17 cellular contexts compared by ENCODE assay signal in the genomic region with DNA sequence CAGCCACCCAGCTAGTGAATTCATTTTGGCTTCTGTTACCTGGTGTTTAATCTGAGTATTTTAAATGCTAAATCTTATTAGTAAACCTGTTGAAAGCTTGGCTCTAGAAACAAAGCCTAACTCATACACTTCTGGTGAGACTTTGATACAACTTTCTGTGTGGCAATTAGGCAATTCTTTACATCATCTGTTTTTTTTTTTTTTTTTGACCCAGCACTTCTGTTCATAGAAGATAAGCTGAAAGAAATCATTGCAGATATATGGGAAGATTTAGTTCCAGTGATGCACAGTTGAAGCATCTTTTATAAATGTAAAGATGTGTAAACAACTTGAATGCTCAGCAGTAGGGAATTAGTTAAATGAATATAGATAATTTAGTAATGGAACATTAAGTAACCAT.
"Had no signal": no experiment of that assay in that cellular context is flagged by ENCODE, and none has a peak within 500 bp of the region (broad histone marks: within the 10 kb centered on the region; RNA-seq: fewer than 3 reads in every experiment).

No MANE protein-coding gene starts in this region.

- H3K4me1 Mint-ChIP-seq: naive B cell, neural progenitor cell, T-helper 17 cell had no signal

- ATAC-seq: activated CD8-positive, alpha-beta memory T cell treated with anti-CD3 and anti-CD28 coated beads, Interleukin-2, amount 10 ng/mL, durations not matched to agents 7 days and 5 days; activated naive CD4-positive, alpha-beta T cell treated with anti-CD3 and anti-CD28 coated beads, Interleukin-2, amount 50 U/mL, for 72 hours; mucosa of descending colon; right cardiac atrium; T-helper 17 cell; upper lobe of right lung had no signal

- H3K4me3 Mint-ChIP-seq: activated CD4-positive, alpha-beta memory T cell treated with anti-CD3 and anti-CD28 coated beads, Interleukin-2, amount 10 ng/mL, durations not matched to agents 7 days and 5 days; activated CD8-positive, alpha-beta memory T cell treated with anti-CD3 and anti-CD28 coated beads, Interleukin-2, amount 10 ng/mL, durations not matched to agents 7 days and 5 days; memory B cell; naive B cell; neural progenitor cell; T-helper 17 cell had no signal

- H3K9me3 Mint-ChIP-seq: activated CD4-positive, alpha-beta memory T cell treated with anti-CD3 and anti-CD28 coated beads, Interleukin-2, amount 10 ng/mL, durations not matched to agents 7 days and 5 days; activated naive CD4-positive, alpha-beta T cell treated with anti-CD3 and anti-CD28 coated beads, Interleukin-2, amount 50 U/mL, for 72 hours; memory B cell; neural progenitor cell had no signal

- H3K27me3 Mint-ChIP-seq: activated CD4-positive, alpha-beta memory T cell treated with anti-CD3 and anti-CD28 coated beads, Interleukin-2, amount 10 ng/mL, durations not matched to agents 7 days and 5 days; activated CD8-positive, alpha-beta memory T cell treated with anti-CD3 and anti-CD28 coated beads, Interleukin-2, amount 10 ng/mL, durations not matched to agents 7 days and 5 days; memory B cell; naive B cell; T-helper 17 cell had no signal

- H3K27ac Mint-ChIP-seq: activated CD4-positive, alpha-beta memory T cell treated with anti-CD3 and anti-CD28 coated beads, Interleukin-2, amount 10 ng/mL, durations not matched to agents 7 days and 5 days; activated CD8-positive, alpha-beta memory T cell treated with anti-CD3 and anti-CD28 coated beads, Interleukin-2, amount 10 ng/mL, durations not matched to agents 7 days and 5 days; activated naive CD4-positive, alpha-beta T cell treated with anti-CD3 and anti-CD28 coated beads, Interleukin-2, amount 50 U/mL, for 72 hours; memory B cell; neural progenitor cell; T-helper 17 cell had no signal

- DNase-seq: activated CD4-positive, alpha-beta memory T cell treated with anti-CD3 and anti-CD28 coated beads, Interleukin-2, amount 10 ng/mL, durations not matched to agents 7 days and 5 days; activated CD4-positive, alpha-beta T cell treated with anti-CD3 and anti-CD28 coated beads for 48 hours; activated CD4-positive, CD25-positive, alpha-beta regulatory T cell; activated CD8-positive, alpha-beta memory T cell treated with anti-CD3 and anti-CD28 coated beads, Interleukin-2, amount 10 ng/mL, durations not matched to agents 7 days and 5 days; activated T-cell treated with anti-CD3 and anti-CD28 coated beads, Interleukin-2, amount 50 U/mL, for 1 hour; adrenal gland; dermis blood vessel endothelial cell; effector memory CD4-positive, alpha-beta T cell; mucosa of descending colon; naive B cell; right cardiac atrium; stimulated activated CD4-positive, alpha-beta T cell treated with anti-CD3 and anti-CD28 coated beads, Interleukin-2, amount 100 ng/mL, for 24 hours; T-helper 17 cell; upper lobe of right lung had no signal
